Comparison of ENCODE assay signal across 9 cellular contexts in genomic region chr3:98592345-98592935, GRCh38. TPM values are rescaled to one million over a fixed set of nuclear protein-coding genes. Genes with fewer than 3 reads are reported as not detected.
DNase-seq lines count a peak whose midpoint lies in the region; ATAC-seq and TF ChIP-seq lines count a peak whose summit lies in the region.
"Had no signal": no experiment of that assay in that cellular context is flagged by ENCODE, and none has a peak within 500 bp of the region (broad histone marks: within the 10 kb centered on the region; RNA-seq: fewer than 3 reads in every experiment).

No MANE protein-coding gene starts in this region.

- H3K9me3 Mint-ChIP-seq in nephron progenitor cell = no peaks in the 10 kb centered on the region

- H3F3A ChIP-seq in MM.1S (ENCODE audit: insufficient read depth, low read length) = no peaks in the 10 kb centered on the region

- H3K9me2 ChIP-seq in MM.1S (replicated peaks; ENCODE audit: insufficient read depth, low read length) = no peaks in the 10 kb centered on the region

- H3K9ac ChIP-seq in MM.1S (ENCODE audit: low read length) = peak overlapping the region; percentile 67
- H3K9ac ChIP-seq in duodenal mucosa (ENCODE audit: low read depth in 1 of 2, low read length in 2 of 2) = peak overlapping the region; percentile 68 to 76

- intact Hi-C loops in posterior vena cava (cut with DNase I) = loop anchor here (10.0 kb wide), 2 partner anchors 202 to 402 kb away; no protein-coding TSS in a partner anchor

- no peaks in the 10 kb centered on the region for H4K20me1 ChIP-seq in MM.1S (ENCODE audit: insufficient read depth, low read length)

- no peaks in the 10 kb centered on the region for H3K36me3 ChIP-seq in MM.1S (replicated peaks; ENCODE audit: insufficient read depth, low read length)
- H3K36me3 ChIP-seq in duodenal mucosa (ENCODE audit: control insufficient read depth in 1 of 2, insufficient read depth in 2 of 2, low read length in 2 of 2) = peaks cover 8 to 17% of the 10 kb centered on the region in 2 donors

- H3K4me1 ChIP-seq in MM.1S (ENCODE audit: low read length) (0 out of 2 replicates have a peak, but pooled peaks cover 6% of the 10 kb centered on the region), duodenal mucosa (ENCODE audit: control insufficient read depth in 1 of 2, insufficient read depth in 2 of 2, low read length in 2 of 2) (peaks cover 14% of the 10 kb centered on the region in 2 donors)

- H3K4me3 ChIP-seq in MM.1S (ENCODE audit: low read length) (peak overlapping the region; percentile 91), duodenal mucosa (ENCODE audit: low read depth in 1 of 2, low read length in 2 of 2) (peak overlapping the region; percentile 82 to 83)

- H3K27me3 ChIP-seq in MM.1S (replicated peaks; ENCODE audit: insufficient read depth, low read length) (no peaks in the 10 kb centered on the region), duodenal mucosa (ENCODE audit: control insufficient read depth in 1 of 2, insufficient read depth in 2 of 2, low read length in 2 of 2) (no peaks in the 10 kb centered on the region)

- H3K9me3 ChIP-seq in MM.1S (replicated peaks; ENCODE audit: insufficient read depth, low read length) = no peaks in the 10 kb centered on the region
- H3K9me3 ChIP-seq in duodenal mucosa (ENCODE audit: control insufficient read depth in 1 of 2, low read length in 2 of 2) = no peaks in the 10 kb centered on the region

- no peak overlapping the region for H3K27ac Mint-ChIP-seq in nephron progenitor cell

- H2AFZ ChIP-seq in MM.1S (ENCODE audit: low read length) = peak overlapping the region; percentile 78

- DNase-seq in MM.1S (no peak), nephron progenitor cell (peak; percentile 1), NCI-H1436 (lab: John Stamatoyannopoulos, UW) (no peak), HuH-7.5 (ENCODE audit: low spot score) (no peak), posterior vena cava (ENCODE audit: low spot score) (no peak)
- DNase-seq: stimulated activated CD4-positive, alpha-beta T cell treated with anti-CD3 and anti-CD28 coated beads, Interleukin-4, amount 100 ng/mL, for 4 hours had no signal

- H3K27me3 Mint-ChIP-seq in nephron progenitor cell (ENCODE audit: low read depth, poor library complexity) = no peaks in the 10 kb centered on the region

- TF ChIP-seq CTCF in C4-2B (conservative IDR thresholded peaks at IDR 0.05) = no peak
- no peak for TF ChIP-seq CTCF in MM.1S (IDR thresholded peaks at IDR 0.05; ENCODE audit: low read length)
- TF ChIP-seq CTCF in nephron progenitor cell (IDR thresholded peaks at IDR 0.05) = no peak

- H3K79me2 ChIP-seq in MM.1S (ENCODE audit: low read length) = peaks cover 12% of the 10 kb centered on the region

- H3K27ac ChIP-seq in C4-2B (peak overlapping the region; percentile 68), MM.1S (ENCODE audit: low read length) (no peak overlapping the region), duodenal mucosa (ENCODE audit: low read depth, low read length) (no peak overlapping the region)

- peaks cover 39% of the 10 kb centered on the region for H3K4me1 Mint-ChIP-seq in nephron progenitor cell

- H3K4me3 Mint-ChIP-seq in nephron progenitor cell = peak overlapping the region; percentile 95

- H3K36me3 Mint-ChIP-seq in nephron progenitor cell (ENCODE audit: low read depth) = peaks cover 21% of the 10 kb centered on the region

- peak overlapping the region; percentile 97 for H3K4me2 ChIP-seq in MM.1S (ENCODE audit: low read depth, low read length)

- no peak for ATAC-seq in GM21717 (IDR thresholded peaks at IDR 0.05; ENCODE audit: unreplicated experiment)

RNA-seq across cellular contexts. Expression of gene CPOX, which starts 1.0 kb away (rescaled TPM):
- total RNA-seq in posterior vena cava = 10 to 100 TPM; 12.2 to 12.7 TPM
